Comparison of ENCODE assay signal across 28 cellular contexts in genomic region chr2:126998486-126998885, GRCh38.
"Had no signal": no experiment of that assay in that cellular context is flagged by ENCODE, and none has a peak within 500 bp of the region (broad histone marks: within the 10 kb centered on the region; RNA-seq: fewer than 3 reads in every experiment).

No MANE protein-coding gene starts in this region.

- H3K27ac ChIP-seq: epithelial cell of prostate, esophagus squamous epithelium, gastrocnemius medialis, heart right ventricle, left lung, lower lobe of right lung had no signal

- ATAC-seq: effector memory CD8-positive, alpha-beta T cell; esophagus mucosa; gastrocnemius medialis; heart right ventricle; left colon; left lung; left ventricle myocardium superior; lower lobe of right lung; mucosa of descending colon; naive thymus-derived CD8-positive, alpha-beta T cell had no signal

- FAIRE-seq: kidney had no signal

- H3K4me1 ChIP-seq: colonic mucosa, esophagus squamous epithelium, gastrocnemius medialis, heart right ventricle, lower lobe of right lung had no signal

- DNase-seq: colonic mucosa; cortex of kidney; effector CD8-positive, alpha-beta T cell; effector memory CD8-positive, alpha-beta T cell; endodermal cell; erythroblast; esophagus squamous epithelium; foreskin fibroblast; foreskin melanocyte; gastrocnemius medialis; glutamatergic neuron; head of caudate nucleus; heart right ventricle; hypothalamus; immature natural killer cell; islet precursor cell; kidney; kidney glomerular epithelial cell; left colon; left lung; left ventricle myocardium superior; lower lobe of right lung; mesenchymal stem cell; mucosa of descending colon; naive B cell; naive thymus-derived CD8-positive, alpha-beta T cell had no signal

- H3K36me3 ChIP-seq: colonic mucosa, esophagus squamous epithelium, gastrocnemius medialis, heart right ventricle, left lung, lower lobe of right lung had no signal

- H3K4me3 ChIP-seq: colonic mucosa, esophagus squamous epithelium, gastrocnemius medialis, heart right ventricle, left lung, lower lobe of right lung, mucosa of descending colon had no signal

- H3K9me3 ChIP-seq: colonic mucosa, esophagus squamous epithelium, gastrocnemius medialis, heart right ventricle, left lung, lower lobe of right lung, mucosa of descending colon had no signal

- H3K27me3 ChIP-seq: colonic mucosa, esophagus squamous epithelium, gastrocnemius medialis, left lung had no signal
